17 cellular contexts compared by ENCODE assay signal in genomic region chr1:25683177-25683576, GRCh38.
DNase-seq lines count a peak whose midpoint lies in the region; ATAC-seq and TF ChIP-seq lines count a peak whose summit lies in the region.
"Had no signal": no experiment of that assay in that cellular context is flagged by ENCODE, and none has a peak within 500 bp of the region (broad histone marks: within the 10 kb centered on the region; RNA-seq: fewer than 3 reads in every experiment).

No MANE protein-coding gene starts in this region.

- H3K4me1 Mint-ChIP-seq in CD4-positive, alpha-beta T cell (ENCODE audit: low read depth): peaks cover 87% of the 10 kb centered on the region
- H3K4me1 Mint-ChIP-seq in T-helper 17 cell: peaks cover 30% of the 10 kb centered on the region
- H3K4me1 Mint-ChIP-seq in naive thymus-derived CD8-positive, alpha-beta T cell: peaks cover 31 to 71% (median 53%) of the 10 kb centered on the region in 4 donors
- H3K4me1 Mint-ChIP-seq: H9 had no signal

- no peak overlapping the region for H3K9ac ChIP-seq in BLaER1

- no peak overlapping the region for H3K4me3 Mint-ChIP-seq in CD4-positive, alpha-beta T cell
- no peak overlapping the region for H3K4me3 Mint-ChIP-seq in T-helper 17 cell
- peak overlapping the region in 2 of 10 donors; percentile 38 to 63 for H3K4me3 Mint-ChIP-seq in naive thymus-derived CD8-positive, alpha-beta T cell
- H3K4me3 Mint-ChIP-seq: CD4-positive, alpha-beta memory T cell; H9; IgD-negative memory B cell; T-cell had no signal

- H3K9me3 ChIP-seq in BLaER1 (no peaks in the 10 kb centered on the region), T-helper 17 cell (ENCODE audit: control insufficient read depth, low read length, poor library complexity, severe bottlenecking) (no peaks in the 10 kb centered on the region)
- H3K9me3 ChIP-seq in CD4-positive, alpha-beta T cell (ENCODE audit: control insufficient read depth, low read length): no peaks in the 10 kb centered on the region
- H3K9me3 ChIP-seq: BE2C had no signal

- TF ChIP-seq CTCF in CD4-positive, alpha-beta T cell (IDR thresholded peaks at IDR 0.05): no peak

- no peaks in the 10 kb centered on the region for H4K20me1 ChIP-seq in BLaER1

- no peaks in the 10 kb centered on the region for H3K27me3 ChIP-seq in BLaER1
- H3K27me3 ChIP-seq in CD4-positive, alpha-beta T cell (ENCODE audit: control insufficient read depth, insufficient read depth, low read length): no peaks in the 10 kb centered on the region
- H3K27me3 ChIP-seq: BE2C had no signal

- peak overlapping the region; percentile 85 for H3K27ac Mint-ChIP-seq in CD4-positive, alpha-beta T cell
- H3K27ac Mint-ChIP-seq in T-helper 17 cell: peak overlapping the region; percentile 29
- peak overlapping the region in 8 of 10 donors; percentile 46 to 78 (median 68) for H3K27ac Mint-ChIP-seq in naive thymus-derived CD8-positive, alpha-beta T cell
- H3K27ac Mint-ChIP-seq: H9, IgD-negative memory B cell had no signal

- POLR2A ChIA-PET in CD4-positive, alpha-beta T cell (lab: Charles Lee): interaction anchor here (0.7 kb wide), 1 partner anchor 65 kb away, joined by 3 read pairs; no protein-coding TSS in a partner anchor
- POLR2A ChIA-PET in naive thymus-derived CD8-positive, alpha-beta T cell (lab: Charles Lee): interaction anchor here (0.6 to 0.9 kb wide), 3 partner anchors 40 to 98 kb away, joined by 3 read pairs; no protein-coding TSS in a partner anchor

- no peaks in the 10 kb centered on the region for H3K27me3 Mint-ChIP-seq in CD4-positive, alpha-beta T cell
- no peaks in the 10 kb centered on the region for H3K27me3 Mint-ChIP-seq in T-helper 17 cell
- H3K27me3 Mint-ChIP-seq in naive thymus-derived CD8-positive, alpha-beta T cell: no peaks in the 10 kb centered on the region
- H3K27me3 Mint-ChIP-seq: CD4-positive, alpha-beta memory T cell; T-cell had no signal

- peak overlapping the region; percentile 0; the same call in 1 of the 2 replicates for H3K4me2 ChIP-seq in BLaER1

- H3K27ac ChIP-seq in BLaER1: no peak overlapping the region
- no peak overlapping the region for H3K27ac ChIP-seq in CD4-positive, alpha-beta T cell (ENCODE audit: low read depth, low read length)
- H3K27ac ChIP-seq: RWPE1 had no signal

- H3K36me3 Mint-ChIP-seq in CD4-positive, alpha-beta T cell (ENCODE audit: low read depth): peaks cover 69% of the 10 kb centered on the region
- H3K36me3 Mint-ChIP-seq in T-helper 17 cell (ENCODE audit: low read depth): peaks cover 11% of the 10 kb centered on the region
- peaks cover 0 to 41% (median 3%) of the 10 kb centered on the region in 3 donors for H3K36me3 Mint-ChIP-seq in naive thymus-derived CD8-positive, alpha-beta T cell

- H3K4me3 ChIP-seq in BLaER1: no peak overlapping the region

- H3K4me1 ChIP-seq in BLaER1: peaks cover 13% of the 10 kb centered on the region

- H3K9me3 Mint-ChIP-seq in CD4-positive, alpha-beta T cell: no peaks in the 10 kb centered on the region
- no peaks in the 10 kb centered on the region for H3K9me3 Mint-ChIP-seq in naive thymus-derived CD8-positive, alpha-beta T cell
- H3K9me3 Mint-ChIP-seq: CD4-positive, alpha-beta memory T cell; H9; IgD-negative memory B cell; T-cell had no signal

- no peak for DNase-seq in CD4-positive, alpha-beta T cell
- no peak for DNase-seq in T-helper 17 cell
- no peak for DNase-seq in naive thymus-derived CD8-positive, alpha-beta T cell
- DNase-seq in SHP77 (lab: John Stamatoyannopoulos, UW): no peak
- no peak for DNase-seq in NCI-H748 treated with DMSO at 0.1 percent for 48 hours (lab: John Stamatoyannopoulos, UW)
- DNase-seq: BE2C; CD4-positive, alpha-beta memory T cell; H9; NCI-H1694 treated with DMSO at 0.1 percent for 48 hours; NCI-H446 treated with DMSO at 0.1 percent for 48 hours; NCI-H526 treated with DMSO at 0.1 percent for 48 hours; SIG-M5; T-cell had no signal

- CTCF ChIA-PET in CD4-positive, alpha-beta T cell (lab: Charles Lee): interaction anchor here (0.7 kb wide), 1 partner anchor 39 kb away, joined by 3 read pairs; no protein-coding TSS in a partner anchor

- H3K36me3 ChIP-seq in BLaER1: no peaks in the 10 kb centered on the region
- H3K36me3 ChIP-seq: BE2C had no signal

- intact Hi-C loops in CD4-positive, alpha-beta T cell (cut with DNase I, micrococcal nuclease): no loop called here

- no peak for ATAC-seq in CD4-positive, alpha-beta T cell (ENCODE audit: poor library complexity)
- ATAC-seq in T-helper 17 cell (no peak), HG03520 (IDR thresholded peaks at IDR 0.05; ENCODE audit: unreplicated experiment) (no peak)
- ATAC-seq in naive thymus-derived CD8-positive, alpha-beta T cell: no peak
- ATAC-seq: T-cell had no signal

Comparison
In these comparisons a context has a peak if more than half of its experiments do, and no peak if none do; other contexts are left out.
1. H3K27ac Mint-ChIP-seq: peak in every context shown above with its lines; median percentile 85 in CD4-positive, alpha-beta T cell; 68 in naive thymus-derived CD8-positive, alpha-beta T cell; 29 in T-helper 17 cell.